In the genomic region with DNA sequence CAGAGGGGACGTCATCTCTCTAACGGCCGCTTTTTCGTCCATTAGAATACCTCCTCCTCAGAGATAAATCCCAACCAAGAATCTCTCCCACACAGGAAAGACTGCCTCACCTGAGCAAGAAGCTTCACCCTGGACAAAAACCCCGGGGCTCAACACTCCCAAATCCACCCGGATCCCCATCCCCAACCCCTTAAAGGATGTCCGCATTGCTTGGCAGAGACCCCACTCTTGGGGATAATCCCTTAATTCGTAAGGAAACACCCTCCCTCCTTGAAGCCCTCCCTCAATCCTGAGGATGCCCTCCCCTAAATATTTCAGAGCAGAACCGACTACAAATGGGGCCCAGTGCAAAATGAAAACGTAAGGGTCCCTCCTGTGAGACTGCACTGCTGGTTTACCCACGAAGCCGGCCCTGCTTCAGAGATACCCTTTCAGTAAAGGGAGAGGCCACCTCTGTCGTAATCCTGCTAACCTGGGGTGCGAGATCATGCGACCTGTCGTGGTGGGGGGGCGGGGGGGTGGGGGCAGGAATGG, we compare ENCODE assay signal across 8 cellular contexts. TPM values are rescaled to one million over a fixed set of nuclear protein-coding genes. Genes with fewer than 3 reads are reported as not detected.
DNase-seq lines count a peak whose midpoint lies in the region; ATAC-seq and TF ChIP-seq lines count a peak whose summit lies in the region.

No MANE protein-coding gene starts in this region.

- H3K9ac ChIP-seq in stomach smooth muscle (ENCODE audit: low read length in 2 of 2), result peak overlapping the region; percentile 42 to 47

- peak overlapping the region; percentile 34 for H3K27ac ChIP-seq in CD4-positive, alpha-beta T cell (ENCODE audit: low read depth, low read length)
- no peak overlapping the region for H3K27ac ChIP-seq in stomach smooth muscle (ENCODE audit: low read length)

- no peak for DNase-seq in CD4-positive, alpha-beta T cell
- DNase-seq in activated T-helper 1 cell treated with anti-CD3 and anti-CD28 coated beads, Interleukin-12 subunit alpha, Interleukin-12 subunit beta, Interleukin-2, Interleukin-4 antibody, amounts not matched to agents 30 ng/mL and 10 ng/mL and 1 ng/mL, durations not matched to agents 14 hours and 24 hours and 36 hours (ENCODE audit: low spot score), result peak; percentile 1
- no peak for DNase-seq in pons (ENCODE audit: low spot score)
- no peak for DNase-seq in NCI-H524 treated with DMSO at 0.1 percent for 48 hours (lab: John Stamatoyannopoulos, UW)

- peak overlapping the region; percentile 82 for H3K27ac Mint-ChIP-seq in CD4-positive, alpha-beta T cell
- peak overlapping the region; percentile 83 for H3K27ac Mint-ChIP-seq in activated T-helper 1 cell treated with anti-CD3 and anti-CD28 coated beads, Interleukin-12 subunit alpha, Interleukin-12 subunit beta, Interleukin-2, Interleukin-4 antibody, amounts not matched to agents 30 ng/mL and 10 ng/mL and 1 ng/mL, durations not matched to agents 14 hours and 24 hours and 36 hours

- intact Hi-C loops in CD4-positive, alpha-beta T cell (cut with DNase I, micrococcal nuclease), result loop anchor here in 1 of 2 experiments (1.0 to 5.0 kb wide), 3 partner anchors 26 to 58 kb away; a partner anchor contains a TSS
- intact Hi-C loops in activated T-helper 1 cell treated with anti-CD3 and anti-CD28 coated beads, Interleukin-12 subunit alpha, Interleukin-12 subunit beta, Interleukin-2, Interleukin-4 antibody, amounts not matched to agents 30 ng/mL and 10 ng/mL and 1 ng/mL, durations not matched to agents 14 hours and 24 hours and 36 hours (cut with micrococcal nuclease), result loop anchor here (1.0 to 5.0 kb wide), 4 partner anchors 26 to 203 kb away; a partner anchor contains a TSS

- H3K27me3 ChIP-seq in CD4-positive, alpha-beta T cell (ENCODE audit: control insufficient read depth, insufficient read depth, low read length), result no peaks in the 10 kb centered on the region
- H3K27me3 ChIP-seq in stomach smooth muscle (ENCODE audit: control insufficient read depth in 1 of 2, insufficient read depth in 2 of 2, low read length in 2 of 2), result no peaks in the 10 kb centered on the region

- H3K4me1 ChIP-seq in stomach smooth muscle (ENCODE audit: control insufficient read depth, insufficient read depth, low read length), result peaks cover 17% of the 10 kb centered on the region

- ATAC-seq in CD4-positive, alpha-beta T cell (ENCODE audit: poor library complexity), result peak; percentile 0
- ATAC-seq in HG02610 (IDR thresholded peaks at IDR 0.05; ENCODE audit: unreplicated experiment) (peak; percentile 2), HG02970 (IDR thresholded peaks at IDR 0.05; ENCODE audit: low FRiP score, unreplicated experiment) (no peak)

- POLR2A ChIA-PET in CD4-positive, alpha-beta T cell (lab: Charles Lee), result interaction anchor here (1.0 to 3.5 kb wide), 7 partner anchors 27 to 294 kb away, joined by 3 to 27 read pairs (median 9); a partner anchor contains a TSS

- H3K4me3 Mint-ChIP-seq in CD4-positive, alpha-beta T cell, result peak overlapping the region; percentile 92
- peak overlapping the region; percentile 99 for H3K4me3 Mint-ChIP-seq in activated T-helper 1 cell treated with anti-CD3 and anti-CD28 coated beads, Interleukin-12 subunit alpha, Interleukin-12 subunit beta, Interleukin-2, Interleukin-4 antibody, amounts not matched to agents 30 ng/mL and 10 ng/mL and 1 ng/mL, durations not matched to agents 14 hours and 24 hours and 36 hours

- peaks cover 38% of the 10 kb centered on the region for H3K4me1 Mint-ChIP-seq in CD4-positive, alpha-beta T cell (ENCODE audit: low read depth)
- peaks cover 36% of the 10 kb centered on the region for H3K4me1 Mint-ChIP-seq in activated T-helper 1 cell treated with anti-CD3 and anti-CD28 coated beads, Interleukin-12 subunit alpha, Interleukin-12 subunit beta, Interleukin-2, Interleukin-4 antibody, amounts not matched to agents 30 ng/mL and 10 ng/mL and 1 ng/mL, durations not matched to agents 14 hours and 24 hours and 36 hours (ENCODE audit: low read depth)

- H3K27me3 Mint-ChIP-seq in CD4-positive, alpha-beta T cell, result no peaks in the 10 kb centered on the region
- no peaks in the 10 kb centered on the region for H3K27me3 Mint-ChIP-seq in activated T-helper 1 cell treated with anti-CD3 and anti-CD28 coated beads, Interleukin-12 subunit alpha, Interleukin-12 subunit beta, Interleukin-2, Interleukin-4 antibody, amounts not matched to agents 30 ng/mL and 10 ng/mL and 1 ng/mL, durations not matched to agents 14 hours and 24 hours and 36 hours (ENCODE audit: insufficient read depth)

- no peak for TF ChIP-seq CTCF in CD4-positive, alpha-beta T cell (IDR thresholded peaks at IDR 0.05)

- peaks cover 36% of the 10 kb centered on the region for H3K36me3 Mint-ChIP-seq in CD4-positive, alpha-beta T cell (ENCODE audit: low read depth)
- H3K36me3 Mint-ChIP-seq in activated T-helper 1 cell treated with anti-CD3 and anti-CD28 coated beads, Interleukin-12 subunit alpha, Interleukin-12 subunit beta, Interleukin-2, Interleukin-4 antibody, amounts not matched to agents 30 ng/mL and 10 ng/mL and 1 ng/mL, durations not matched to agents 14 hours and 24 hours and 36 hours (ENCODE audit: low read depth), result peaks cover 26% of the 10 kb centered on the region

- no peaks in the 10 kb centered on the region for H3K9me3 Mint-ChIP-seq in CD4-positive, alpha-beta T cell
- H3K9me3 Mint-ChIP-seq in activated T-helper 1 cell treated with anti-CD3 and anti-CD28 coated beads, Interleukin-12 subunit alpha, Interleukin-12 subunit beta, Interleukin-2, Interleukin-4 antibody, amounts not matched to agents 30 ng/mL and 10 ng/mL and 1 ng/mL, durations not matched to agents 14 hours and 24 hours and 36 hours, result no peaks in the 10 kb centered on the region

- peak overlapping the region; percentile 94 for H3K4me3 ChIP-seq in iPS-18c (ENCODE audit: insufficient read depth, low read depth, low read length)
- peak overlapping the region; percentile 92 to 93 for H3K4me3 ChIP-seq in stomach smooth muscle (ENCODE audit: low read length in 2 of 2)

- peaks cover 14 to 17% of the 10 kb centered on the region in 2 donors for H3K36me3 ChIP-seq in stomach smooth muscle (ENCODE audit: control insufficient read depth in 2 of 2, insufficient read depth in 2 of 2, low read length in 2 of 2)

- CTCF ChIA-PET in CD4-positive, alpha-beta T cell (lab: Charles Lee), result interaction anchor here (1.4 to 3.3 kb wide), 2 partner anchors 26 to 55 kb away, joined by 3 to 14 read pairs; a partner anchor contains a TSS

- no peaks in the 10 kb centered on the region for H3K9me3 ChIP-seq in CD4-positive, alpha-beta T cell (ENCODE audit: control insufficient read depth, low read length)
- no peaks in the 10 kb centered on the region for H3K9me3 ChIP-seq in iPS-18c (ENCODE audit: control insufficient read depth, insufficient read depth, low read length)
- H3K9me3 ChIP-seq in stomach smooth muscle (ENCODE audit: control insufficient read depth in 2 of 2, low read length in 2 of 2), result no peaks in the 10 kb centered on the region

RNA-seq across cellular contexts. Expression of a gene that starts 0.7 kb away (rescaled TPM):
- total RNA-seq in CD4-positive, alpha-beta T cell, result 10 to 100 TPM; 23.6 to 24.5 TPM
- total RNA-seq in activated T-helper 1 cell treated with anti-CD3 and anti-CD28 coated beads, Interleukin-12 subunit alpha, Interleukin-12 subunit beta, Interleukin-2, Interleukin-4 antibody, amounts not matched to agents 30 ng/mL and 10 ng/mL and 1 ng/mL, durations not matched to agents 14 hours and 24 hours and 36 hours, result 341 and 356 TPM in 2 replicates

RNA-seq across cellular contexts. Expression of a gene that starts 25.7 kb away (rescaled TPM):
- 100 to 1,000 TPM; 124 TPM for total RNA-seq in CD4-positive, alpha-beta T cell
- 233 and 239 TPM in 2 replicates for total RNA-seq in activated T-helper 1 cell treated with anti-CD3 and anti-CD28 coated beads, Interleukin-12 subunit alpha, Interleukin-12 subunit beta, Interleukin-2, Interleukin-4 antibody, amounts not matched to agents 30 ng/mL and 10 ng/mL and 1 ng/mL, durations not matched to agents 14 hours and 24 hours and 36 hours

RNA-seq across cellular contexts. Expression of a gene that starts 33.7 kb away (rescaled TPM):
- 1 to 10 TPM; 6.9 to 7.1 TPM for total RNA-seq in CD4-positive, alpha-beta T cell
- 27.8 and 29.8 TPM in 2 replicates for total RNA-seq in activated T-helper 1 cell treated with anti-CD3 and anti-CD28 coated beads, Interleukin-12 subunit alpha, Interleukin-12 subunit beta, Interleukin-2, Interleukin-4 antibody, amounts not matched to agents 30 ng/mL and 10 ng/mL and 1 ng/mL, durations not matched to agents 14 hours and 24 hours and 36 hours

RNA-seq across cellular contexts. Expression of a gene that starts 38.9 kb away (rescaled TPM):
- 100 to 1,000 TPM; 441 to 446 TPM for total RNA-seq in CD4-positive, alpha-beta T cell
- 170 and 181 TPM in 2 replicates for total RNA-seq in activated T-helper 1 cell treated with anti-CD3 and anti-CD28 coated beads, Interleukin-12 subunit alpha, Interleukin-12 subunit beta, Interleukin-2, Interleukin-4 antibody, amounts not matched to agents 30 ng/mL and 10 ng/mL and 1 ng/mL, durations not matched to agents 14 hours and 24 hours and 36 hours

RNA-seq across cellular contexts. Expression of a gene that starts 49.0 kb away (rescaled TPM):
- 10 to 100 TPM; 18.6 to 19.4 TPM for total RNA-seq in CD4-positive, alpha-beta T cell
- total RNA-seq in activated T-helper 1 cell treated with anti-CD3 and anti-CD28 coated beads, Interleukin-12 subunit alpha, Interleukin-12 subunit beta, Interleukin-2, Interleukin-4 antibody, amounts not matched to agents 30 ng/mL and 10 ng/mL and 1 ng/mL, durations not matched to agents 14 hours and 24 hours and 36 hours, result 34.0 and 38.8 TPM in 2 replicates

Comparison
In these comparisons a context has a peak if more than half of its experiments do, and no peak if none do; other contexts are left out.
1. RNA of a gene that starts 0.7 kb away (total RNA-seq): 341 to 356 TPM in activated T-helper 1 cell treated with anti-CD3 and anti-CD28 coated beads, Interleukin-12 subunit alpha, Interleukin-12 subunit beta, Interleukin-2, Interleukin-4 antibody, amounts not matched to agents 30 ng/mL and 10 ng/mL and 1 ng/mL, durations not matched to agents 14 hours and 24 hours and 36 hours; 23.6 to 24.5 TPM in CD4-positive, alpha-beta T cell; every median in the first group is over 10 times any median in the second.